In the genomic region with DNA sequence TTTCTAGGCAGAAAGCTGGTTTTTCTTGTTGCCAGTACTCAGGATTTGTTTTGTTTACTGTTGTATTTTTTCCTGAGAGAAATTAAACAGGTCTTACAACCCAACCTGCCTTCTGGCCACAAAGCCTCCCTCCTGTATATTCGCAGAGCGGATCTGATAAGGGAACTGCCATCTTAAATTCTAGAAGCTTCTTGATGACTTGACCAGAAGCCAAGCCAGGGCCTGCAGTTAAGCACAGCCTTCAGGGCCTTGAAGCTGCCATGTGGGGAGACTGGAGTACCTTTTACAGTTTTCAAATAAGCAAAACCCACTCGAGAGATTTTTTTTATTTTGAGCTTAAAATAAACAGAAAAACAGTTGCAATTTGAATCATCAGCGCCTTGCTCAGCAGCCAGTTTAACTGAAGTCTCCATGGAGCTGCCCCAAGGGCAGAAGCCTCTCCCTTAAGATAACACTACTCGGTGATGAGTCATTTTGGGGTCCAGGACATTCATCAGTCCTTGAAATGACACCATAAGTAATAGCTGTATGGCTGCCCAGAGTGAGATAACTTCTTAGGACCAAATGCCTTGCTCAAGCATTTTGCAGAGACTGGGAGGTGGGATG, we compare ENCODE assay signal across 10 cellular contexts. TPM values are rescaled to one million over a fixed set of nuclear protein-coding genes. Genes with fewer than 3 reads are reported as not detected.
DNase-seq lines count a peak whose midpoint lies in the region; ATAC-seq and TF ChIP-seq lines count a peak whose summit lies in the region.
"Had no signal": no experiment of that assay in that cellular context is flagged by ENCODE, and none has a peak within 500 bp of the region (broad histone marks: within the 10 kb centered on the region; RNA-seq: fewer than 3 reads in every experiment).

No MANE protein-coding gene starts in this region.

- TF ChIP-seq POLR2A in esophagus squamous epithelium (IDR thresholded peaks at IDR 0.05) (no peak), tibial nerve (IDR thresholded peaks at IDR 0.05) (no peak)

- H3K4me3 ChIP-seq in esophagus squamous epithelium (no peak overlapping the region), tibial nerve (no peak overlapping the region)
- H3K4me3 ChIP-seq: vagina had no signal

- intact Hi-C loops in esophagus squamous epithelium (cut with DNase I): no loop called here

- no peaks in the 10 kb centered on the region for H3K9me3 Mint-ChIP-seq in activated T-cell treated with anti-CD3 and anti-CD28 coated beads, Interleukin-2, amount 50 U/mL, for 72 hours

- H3K4me1 Mint-ChIP-seq in activated T-cell treated with anti-CD3 and anti-CD28 coated beads, Interleukin-2, amount 50 U/mL, for 72 hours (ENCODE audit: low read depth): no peaks in the 10 kb centered on the region

- H3K27ac ChIP-seq in esophagus squamous epithelium (no peak overlapping the region), tibial nerve (no peak overlapping the region)
- H3K27ac ChIP-seq: vagina had no signal

- no peaks in the 10 kb centered on the region for H3K36me3 Mint-ChIP-seq in activated T-cell treated with anti-CD3 and anti-CD28 coated beads, Interleukin-2, amount 50 U/mL, for 72 hours (ENCODE audit: insufficient read depth in 2 of 2)

- H3K27me3 ChIP-seq in esophagus squamous epithelium (no peaks in the 10 kb centered on the region), tibial nerve (no peaks in the 10 kb centered on the region)
- H3K27me3 ChIP-seq: vagina had no signal

- H3K27ac Mint-ChIP-seq in activated T-cell treated with anti-CD3 and anti-CD28 coated beads, Interleukin-2, amount 50 U/mL, for 72 hours: no peak overlapping the region

- peaks cover 0 to 9% (median 0%) of the 10 kb centered on the region in 3 donors for H3K4me1 ChIP-seq in esophagus squamous epithelium
- no peaks in the 10 kb centered on the region for H3K4me1 ChIP-seq in tibial nerve
- H3K4me1 ChIP-seq: vagina had no signal

- TF ChIP-seq CTCF in esophagus squamous epithelium (IDR thresholded peaks at IDR 0.05) (no peak), tibial nerve (IDR thresholded peaks at IDR 0.05) (no peak)

- H3K27me3 Mint-ChIP-seq in activated T-cell treated with anti-CD3 and anti-CD28 coated beads, Interleukin-2, amount 50 U/mL, for 72 hours (ENCODE audit: low read depth): no peaks in the 10 kb centered on the region

- TF ChIP-seq EP300 in tibial nerve (IDR thresholded peaks at IDR 0.05): no peak

- H3K4me3 Mint-ChIP-seq in activated T-cell treated with anti-CD3 and anti-CD28 coated beads, Interleukin-2, amount 50 U/mL, for 72 hours: no peak overlapping the region

- peak; percentile 91 for DNase-seq in EL
- DNase-seq in HS-27A (ENCODE audit: low read depth): peak; percentile 38
- DNase-seq in fibroblast of gingiva (ENCODE audit: low read depth): peak; percentile 8
- no peak for DNase-seq in activated T-cell treated with anti-CD3 and anti-CD28 coated beads, Interleukin-2, amount 50 U/mL, for 72 hours
- DNase-seq in esophagus squamous epithelium (lab: John Stamatoyannopoulos, UW): no peak
- DNase-seq in HT-29 (ENCODE audit: low spot score): no peak
- no peak for DNase-seq in tibial nerve (ENCODE audit: low spot score in 2 of 2)
- DNase-seq: activated CD4-positive, alpha-beta T cell treated with anti-CD3 and anti-CD28 coated beads, Interleukin-2, amount 50 U/mL, for 1 hour had no signal

- H3K9me3 ChIP-seq in esophagus squamous epithelium: no peaks in the 10 kb centered on the region
- H3K9me3 ChIP-seq in tibial nerve: no peaks in the 10 kb centered on the region
- H3K9me3 ChIP-seq: vagina had no signal

- 12 to 47% methylated on average over 3 to 5 of the region's 5 CpGs for WGBS in esophagus squamous epithelium, 2 donors
- 59 to 73% methylated on average over 5 of the region's 5 CpGs for WGBS in tibial nerve, 2 donors

- ATAC-seq in GM21515 (IDR thresholded peaks at IDR 0.05; ENCODE audit: unreplicated experiment): peak; percentile 87
- ATAC-seq in activated T-cell treated with anti-CD3 and anti-CD28 coated beads, Interleukin-2, amount 50 U/mL, for 72 hours (replicated peaks in 1 of 2): no peak

- H3K36me3 ChIP-seq in esophagus squamous epithelium (no peaks in the 10 kb centered on the region), tibial nerve (no peaks in the 10 kb centered on the region)
- H3K36me3 ChIP-seq: vagina had no signal

RNA-seq across cellular contexts. Expression of gene PHLPP1, which starts 51.5 kb away (rescaled TPM):
- 1 to 10 TPM; 6.3 to 7.9 TPM for total RNA-seq in activated T-cell treated with anti-CD3 and anti-CD28 coated beads, Interleukin-2, amount 50 U/mL, for 72 hours
- total RNA-seq in esophagus squamous epithelium (10 to 100 TPM; 10.1 to 16.6 (median 14.9) TPM), tibial nerve (10 to 100 TPM; 11.4 to 16.1 (median 14.5) TPM)
- 7.5 and 7.9 TPM in 2 replicates for total RNA-seq in HT-29 (2014; rRNA removed; shearing (Covaris generic))

Comparison
In these comparisons a context has a peak if more than half of its experiments do, and no peak if none do; other contexts are left out.
1. DNase-seq: peak in EL (single experiment), HS-27A (single experiment) and fibroblast of gingiva (single experiment); none in activated T-cell treated with anti-CD3 and anti-CD28 coated beads, Interleukin-2, amount 50 U/mL, for 72 hours (0 of 2), esophagus squamous epithelium (single experiment), HT-29 (single experiment) and tibial nerve (0 of 2).